ENCODE assay signal across 20 cellular contexts in genomic region chr3:194078046-194078445, GRCh38.
"Had no signal": no experiment of that assay in that cellular context is flagged by ENCODE, and none has a peak within 500 bp of the region (broad histone marks: within the 10 kb centered on the region; RNA-seq: fewer than 3 reads in every experiment).

No MANE protein-coding gene starts in this region.

- H3K9me3 Mint-ChIP-seq: IgD-negative memory B cell had no signal

- H3K4me3 Mint-ChIP-seq: IgD-negative memory B cell had no signal

- H3K27me3 ChIP-seq: SJSA1 had no signal

- H3K9me3 ChIP-seq: SJSA1 had no signal

- H3K36me3 Mint-ChIP-seq: IgD-negative memory B cell had no signal

- H3K36me3 ChIP-seq: SJSA1 had no signal

- H3K4me3 ChIP-seq: SJSA1, SK-N-MC had no signal

- DNase-seq: KBM-7, MV-4-11, NCI-H1048, NCI-H1105, NCI-H1417 treated with DMSO at 0.1 percent for 48 hours, NCI-H146, NCI-H1694 treated with DMSO at 0.1 percent for 48 hours, NCI-H1930, NCI-H2081, NCI-H2107, NCI-H2227 treated with DMSO at 0.1 percent for 48 hours, NCI-H524 treated with DMSO at 0.1 percent for 48 hours, NCI-H69, NCI-H774, Right ventricle myocardium superior, RPMI8226, SIG-M5 had no signal

- H3K27ac ChIP-seq: SJSA1, SK-N-MC had no signal
